ENCODE assay signal across 9 cellular contexts in genomic region chr17:42985225-42985624, GRCh38. TPM values are rescaled to one million over a fixed set of nuclear protein-coding genes. Genes with fewer than 3 reads are reported as not detected.
DNase-seq lines count a peak whose midpoint lies in the region; ATAC-seq and TF ChIP-seq lines count a peak whose summit lies in the region.
"Had no signal": no experiment of that assay in that cellular context is flagged by ENCODE, and none has a peak within 500 bp of the region (broad histone marks: within the 10 kb centered on the region; RNA-seq: fewer than 3 reads in every experiment).

No MANE protein-coding gene starts in this region.

- no peaks in the 10 kb centered on the region for H3K9me2 ChIP-seq in Karpas-422 (replicated peaks; ENCODE audit: insufficient read depth, low read length)

- no peaks in the 10 kb centered on the region for H3K27me3 ChIP-seq in Karpas-422 (ENCODE audit: low read length)
- H3K27me3 ChIP-seq in aorta (ENCODE audit: control insufficient read depth in 1 of 2, insufficient read depth in 2 of 2, low read length in 1 of 2), result no peaks in the 10 kb centered on the region

- peak overlapping the region; percentile 12 for H3K27ac Mint-ChIP-seq in activated CD8-positive, alpha-beta T cell treated with anti-CD3 and anti-CD28 coated beads for 36 hours
- no peak overlapping the region for H3K27ac Mint-ChIP-seq in activated CD8-positive, alpha-beta T cell treated with anti-CD3 and anti-CD28 coated beads, Interleukin-2, amount 10 ng/mL, durations not matched to agents 7 days and 5 days

- no peaks in the 10 kb centered on the region for H3K9me3 Mint-ChIP-seq in activated CD8-positive, alpha-beta T cell treated with anti-CD3 and anti-CD28 coated beads for 36 hours
- H3K9me3 Mint-ChIP-seq in activated CD8-positive, alpha-beta T cell treated with anti-CD3 and anti-CD28 coated beads, Interleukin-2, amount 10 ng/mL, durations not matched to agents 7 days and 5 days (ENCODE audit: insufficient read depth), result no peaks in the 10 kb centered on the region

- no peak overlapping the region for H2AFZ ChIP-seq in Karpas-422 (ENCODE audit: low read length)

- peaks cover 5% of the 10 kb centered on the region; the same call in 1 of the 2 replicates for H4K20me1 ChIP-seq in Karpas-422 (ENCODE audit: insufficient read depth, low read depth, low read length)

- no peaks in the 10 kb centered on the region for H3K9me3 ChIP-seq in Karpas-422 (ENCODE audit: low read length)
- H3K9me3 ChIP-seq in aorta (ENCODE audit: control insufficient read depth, low read length), result no peaks in the 10 kb centered on the region
- H3K9me3 ChIP-seq: A549 had no signal

- WGBS in aorta, 2 donors, result 0% methylated on average over 1 of the region's 1 CpG; no CpG with 5 or more reads in 1 of the 2 donors

- CTCF ChIA-PET in activated CD8-positive, alpha-beta T cell treated with anti-CD3 and anti-CD28 coated beads for 36 hours (lab: Charles Lee), result interaction anchor here (0.8 to 1.4 kb wide), 3 partner anchors 12 to 22 kb away, joined by 3 read pairs; partner anchors contain the start of genes IFI35 and RPL27
- CTCF ChIA-PET in activated CD8-positive, alpha-beta T cell treated with anti-CD3 and anti-CD28 coated beads, Interleukin-2, amount 10 ng/mL, durations not matched to agents 7 days and 5 days (lab: Charles Lee), result interaction anchor here (4.6 kb wide), 1 partner anchor 13 kb away, joined by 30 read pairs; the partner anchor contains the start of gene RPL27

- peaks cover 67% of the 10 kb centered on the region for H3K79me2 ChIP-seq in Karpas-422 (ENCODE audit: low read length)

- peaks cover 46% of the 10 kb centered on the region for H3K36me3 ChIP-seq in Karpas-422 (ENCODE audit: insufficient read depth, low read length)
- no peaks in the 10 kb centered on the region for H3K36me3 ChIP-seq in aorta (ENCODE audit: control insufficient read depth in 1 of 2, insufficient read depth in 2 of 2, low read length in 1 of 2)

- ATAC-seq in activated CD8-positive, alpha-beta T cell treated with anti-CD3 and anti-CD28 coated beads for 36 hours, result no peak
- no peak for ATAC-seq in activated CD8-positive, alpha-beta T cell treated with anti-CD3 and anti-CD28 coated beads, Interleukin-2, amount 10 ng/mL, durations not matched to agents 7 days and 5 days
- ATAC-seq in aorta (ENCODE audit: low FRiP score) (peak; percentile 47), HG03095 (IDR thresholded peaks at IDR 0.05; ENCODE audit: unreplicated experiment) (no peak)
- ATAC-seq: A549 had no signal

- peak overlapping the region; percentile 46 for H3K9ac ChIP-seq in Karpas-422 (ENCODE audit: low read length)

- peaks cover 33% of the 10 kb centered on the region for H3K4me1 ChIP-seq in Karpas-422 (ENCODE audit: low read length)
- H3K4me1 ChIP-seq in aorta (ENCODE audit: control insufficient read depth in 1 of 2, insufficient read depth in 2 of 2, low read length in 2 of 2), result no peaks in the 10 kb centered on the region

- no peak overlapping the region for H3K4me3 Mint-ChIP-seq in activated CD8-positive, alpha-beta T cell treated with anti-CD3 and anti-CD28 coated beads for 36 hours
- no peak overlapping the region for H3K4me3 Mint-ChIP-seq in activated CD8-positive, alpha-beta T cell treated with anti-CD3 and anti-CD28 coated beads, Interleukin-2, amount 10 ng/mL, durations not matched to agents 7 days and 5 days

- POLR2A ChIA-PET in activated CD8-positive, alpha-beta T cell treated with anti-CD3 and anti-CD28 coated beads for 36 hours (lab: Charles Lee), result interaction anchor here (0.6 to 3.4 kb wide), 3 partner anchors 10 to 332 kb away, joined by 3 to 17 read pairs (median 5); partner anchors contain the start of gene RPL27
- POLR2A ChIA-PET in activated CD8-positive, alpha-beta T cell treated with anti-CD3 and anti-CD28 coated beads, Interleukin-2, amount 10 ng/mL, durations not matched to agents 7 days and 5 days (lab: Charles Lee), result interaction anchor here (1.4 kb wide), 1 partner anchor 13 kb away, joined by 6 read pairs; the partner anchor contains the start of gene RPL27

- intact Hi-C loops in activated CD8-positive, alpha-beta T cell treated with anti-CD3 and anti-CD28 coated beads for 36 hours (cut with micrococcal nuclease), result no loop called here
- intact Hi-C loops in aorta (cut with DNase I), result no loop called here

- H3K27me3 Mint-ChIP-seq in activated CD8-positive, alpha-beta T cell treated with anti-CD3 and anti-CD28 coated beads for 36 hours, result no peaks in the 10 kb centered on the region
- H3K27me3 Mint-ChIP-seq in activated CD8-positive, alpha-beta T cell treated with anti-CD3 and anti-CD28 coated beads, Interleukin-2, amount 10 ng/mL, durations not matched to agents 7 days and 5 days (ENCODE audit: low read depth), result no peaks in the 10 kb centered on the region

- H3K4me1 Mint-ChIP-seq in activated CD8-positive, alpha-beta T cell treated with anti-CD3 and anti-CD28 coated beads for 36 hours (ENCODE audit: low read depth), result peaks cover 22% of the 10 kb centered on the region
- peaks cover 35% of the 10 kb centered on the region for H3K4me1 Mint-ChIP-seq in activated CD8-positive, alpha-beta T cell treated with anti-CD3 and anti-CD28 coated beads, Interleukin-2, amount 10 ng/mL, durations not matched to agents 7 days and 5 days (ENCODE audit: low read depth)

- peaks cover 54% of the 10 kb centered on the region for H3K36me3 Mint-ChIP-seq in activated CD8-positive, alpha-beta T cell treated with anti-CD3 and anti-CD28 coated beads for 36 hours (ENCODE audit: low read depth)
- H3K36me3 Mint-ChIP-seq in activated CD8-positive, alpha-beta T cell treated with anti-CD3 and anti-CD28 coated beads, Interleukin-2, amount 10 ng/mL, durations not matched to agents 7 days and 5 days (ENCODE audit: low read depth), result peaks cover 61% of the 10 kb centered on the region

- peak overlapping the region; percentile 64 for H3K4me2 ChIP-seq in Karpas-422 (ENCODE audit: low read depth, low read length, poor library complexity, severe bottlenecking)
- H3K4me2 ChIP-seq: A549 had no signal

- TF ChIP-seq CTCF in activated CD8-positive, alpha-beta T cell treated with anti-CD3 and anti-CD28 coated beads for 36 hours (IDR thresholded peaks at IDR 0.05), result no peak

- peak overlapping the region; percentile 13; the same call in 1 of the 2 replicates for H3K4me3 ChIP-seq in Karpas-422 (ENCODE audit: low read length)
- no peak overlapping the region for H3K4me3 ChIP-seq in aorta (ENCODE audit: low read length in 2 of 2)
- H3K4me3 ChIP-seq: A549 had no signal

- DNase-seq in activated CD8-positive, alpha-beta T cell treated with anti-CD3 and anti-CD28 coated beads for 36 hours, result no peak
- no peak for DNase-seq in activated CD8-positive, alpha-beta T cell treated with anti-CD3 and anti-CD28 coated beads, Interleukin-2, amount 10 ng/mL, durations not matched to agents 7 days and 5 days
- DNase-seq in Karpas-422, result peak; percentile 87
- DNase-seq in caudate nucleus (lab: John Stamatoyannopoulos, UW), result no peak
- DNase-seq in aorta, result no peak
- no peak for DNase-seq in COLO829 (ENCODE audit: low spot score)
- no peak for DNase-seq in NCI-H146 (lab: John Stamatoyannopoulos, UW)

- H3K27ac ChIP-seq in Karpas-422 (ENCODE audit: low read length) (peak overlapping the region; percentile 74), caudate nucleus (ENCODE audit: low read depth, low read length) (peak overlapping the region; percentile 18), aorta (ENCODE audit: low read depth in 1 of 2, low read length in 2 of 2) (no peak overlapping the region)
- H3K27ac ChIP-seq: A549 had no signal

RNA-seq across cellular contexts. Expression of gene RUNDC1, which starts 4.9 kb away (rescaled TPM):
- total RNA-seq in activated CD8-positive, alpha-beta T cell treated with anti-CD3 and anti-CD28 coated beads for 36 hours, result 10 to 100 TPM; 16.1 to 17.0 TPM
- 10 to 100 TPM; 16.2 to 16.8 TPM for total RNA-seq in activated CD8-positive, alpha-beta T cell treated with anti-CD3 and anti-CD28 coated beads, Interleukin-2, amount 10 ng/mL, durations not matched to agents 7 days and 5 days
- 9.2 and 16.6 TPM in 2 replicates for total RNA-seq in Karpas-422 (2014; rRNA removed; shearing (Covaris generic); ENCODE audit: low replicate concordance)
- 10 to 100 TPM; 10.6 to 16.0 TPM for total RNA-seq in aorta
- 1 to 10 TPM; 2.4 to 7.3 TPM for polyA plus RNA-seq in aorta

RNA-seq across cellular contexts. Expression of gene PTGES3L, which starts 5.3 kb away (rescaled TPM):
- total RNA-seq in activated CD8-positive, alpha-beta T cell treated with anti-CD3 and anti-CD28 coated beads for 36 hours, result 1 to 10 TPM; 2.2 to 2.8 TPM
- under 1 TPM; 0.37 to 0.86 TPM for total RNA-seq in activated CD8-positive, alpha-beta T cell treated with anti-CD3 and anti-CD28 coated beads, Interleukin-2, amount 10 ng/mL, durations not matched to agents 7 days and 5 days
- 0.11 and 0.45 TPM in 2 replicates for total RNA-seq in Karpas-422 (2014; rRNA removed; shearing (Covaris generic); ENCODE audit: low replicate concordance)
- total RNA-seq in aorta, result 1 to 10 TPM; 2.5 to 6.6 TPM
- polyA plus RNA-seq in aorta, result 1 to 10 TPM; 3.2 to 5.5 TPM

RNA-seq across cellular contexts. Expression of gene RPL27, which starts 13.0 kb away (rescaled TPM):
- total RNA-seq in activated CD8-positive, alpha-beta T cell treated with anti-CD3 and anti-CD28 coated beads for 36 hours, result 1,000 to 10,000 TPM; 1,640 to 1,647 TPM
- 100 to 1,000 TPM; 949 to 980 TPM for total RNA-seq in activated CD8-positive, alpha-beta T cell treated with anti-CD3 and anti-CD28 coated beads, Interleukin-2, amount 10 ng/mL, durations not matched to agents 7 days and 5 days
- total RNA-seq in Karpas-422 (2014; rRNA removed; shearing (Covaris generic); ENCODE audit: low replicate concordance), result 1,746 and 2,567 TPM in 2 replicates
- 100 to 1,000 TPM; 723 to 755 TPM for total RNA-seq in aorta
- 1,000 to 10,000 TPM; 3,011 to 6,939 TPM for polyA plus RNA-seq in aorta

RNA-seq across cellular contexts. Expression of gene AARSD1, which starts 21.0 kb away (rescaled TPM):
- total RNA-seq in activated CD8-positive, alpha-beta T cell treated with anti-CD3 and anti-CD28 coated beads for 36 hours, result 10 to 100 TPM; 54.3 to 57.5 TPM
- 10 to 100 TPM; 37.6 to 38.3 TPM for total RNA-seq in activated CD8-positive, alpha-beta T cell treated with anti-CD3 and anti-CD28 coated beads, Interleukin-2, amount 10 ng/mL, durations not matched to agents 7 days and 5 days
- total RNA-seq in Karpas-422 (2014; rRNA removed; shearing (Covaris generic); ENCODE audit: low replicate concordance), result 17.7 and 38.9 TPM in 2 replicates
- total RNA-seq in aorta, result 10 to 100 TPM; 38.2 to 39.0 TPM
- polyA plus RNA-seq in aorta, result 10 to 100 TPM; 30.2 to 87.0 TPM

RNA-seq across cellular contexts. Expression of gene IFI35, which starts 21.4 kb away (rescaled TPM):
- 10 to 100 TPM; 33.4 to 35.8 TPM for total RNA-seq in activated CD8-positive, alpha-beta T cell treated with anti-CD3 and anti-CD28 coated beads for 36 hours
- total RNA-seq in activated CD8-positive, alpha-beta T cell treated with anti-CD3 and anti-CD28 coated beads, Interleukin-2, amount 10 ng/mL, durations not matched to agents 7 days and 5 days, result 100 to 1,000 TPM; 107 to 110 TPM
- total RNA-seq in Karpas-422 (2014; rRNA removed; shearing (Covaris generic); ENCODE audit: low replicate concordance), result 19.1 and 27.2 TPM in 2 replicates
- 10 to 100 TPM; 24.8 to 35.3 TPM for total RNA-seq in aorta
- polyA plus RNA-seq in aorta, result 10 to 100 TPM; 34.2 to 45.2 TPM

Comparison
In these comparisons a context has a peak if more than half of its experiments do, and no peak if none do; other contexts are left out.
1. H3K27ac ChIP-seq: peak in Karpas-422 (single experiment) and caudate nucleus (single experiment); none in aorta (0 of 2).